1 cellular context compared by ENCODE assay signal in the genomic region with DNA sequence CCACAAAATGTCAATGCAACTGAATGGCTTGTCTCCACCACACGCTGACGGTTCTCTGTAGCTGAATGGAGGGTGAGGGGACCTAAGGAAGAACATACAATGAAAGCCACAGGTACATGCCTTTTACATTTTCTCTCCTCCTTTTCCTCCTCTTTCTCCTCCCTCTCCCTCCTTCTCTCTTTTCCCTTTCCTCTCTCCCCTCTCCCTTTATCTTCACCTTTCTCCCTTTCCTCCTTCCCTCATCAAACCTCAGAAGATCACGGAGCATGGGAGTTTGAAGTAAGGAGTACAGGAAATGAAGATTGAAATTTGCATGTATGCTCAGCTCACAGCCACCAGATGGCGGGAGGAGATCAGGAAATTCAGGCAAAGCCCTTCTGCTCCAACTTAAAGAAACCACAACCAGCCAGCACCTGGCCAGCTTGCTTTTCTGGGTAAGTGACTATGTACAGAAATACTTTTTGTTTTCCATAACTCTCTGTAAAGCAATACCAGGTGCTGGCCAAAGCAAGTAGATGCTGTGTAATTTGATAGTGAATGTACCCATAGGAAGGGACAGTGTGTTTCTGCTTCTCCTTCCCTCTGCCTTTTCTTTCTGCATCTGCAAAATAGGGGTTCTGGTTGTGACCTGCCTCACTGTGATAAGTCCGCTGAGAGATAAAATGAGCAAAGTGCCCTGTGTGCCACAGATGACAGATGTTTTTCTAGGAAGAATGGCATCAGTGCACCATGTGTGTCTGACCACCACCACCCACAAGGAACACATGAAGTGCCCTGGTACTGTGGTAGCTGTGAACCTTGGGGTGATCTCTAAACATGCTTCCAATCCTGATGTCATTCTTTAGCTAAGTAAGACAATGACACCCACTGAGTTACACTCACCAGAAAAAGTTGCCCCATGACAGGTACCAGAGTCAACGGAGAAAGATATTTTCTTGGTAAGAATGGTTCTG.
TF ChIP-seq lines count a peak whose summit lies in the region.

No MANE protein-coding gene starts in this region.

TF ChIP-seq in HCT116, 20 proteins besides CTCF, POLR2A, EP300 and RAD21 (continued from another document):
- TF ChIP-seq REST (IDR thresholded peaks at IDR 0.05; ENCODE audit: low read depth) (no peak), YY1 (IDR thresholded peaks at IDR 0.05; ENCODE audit: extremely low read depth, insufficient replicate concordance, low read depth, low read length) (peak; percentile 8)
TF ChIP-seq in HCT116: peak in this region for 2.
